Comparison of ENCODE assay signal across 8 cellular contexts in the genomic region with DNA sequence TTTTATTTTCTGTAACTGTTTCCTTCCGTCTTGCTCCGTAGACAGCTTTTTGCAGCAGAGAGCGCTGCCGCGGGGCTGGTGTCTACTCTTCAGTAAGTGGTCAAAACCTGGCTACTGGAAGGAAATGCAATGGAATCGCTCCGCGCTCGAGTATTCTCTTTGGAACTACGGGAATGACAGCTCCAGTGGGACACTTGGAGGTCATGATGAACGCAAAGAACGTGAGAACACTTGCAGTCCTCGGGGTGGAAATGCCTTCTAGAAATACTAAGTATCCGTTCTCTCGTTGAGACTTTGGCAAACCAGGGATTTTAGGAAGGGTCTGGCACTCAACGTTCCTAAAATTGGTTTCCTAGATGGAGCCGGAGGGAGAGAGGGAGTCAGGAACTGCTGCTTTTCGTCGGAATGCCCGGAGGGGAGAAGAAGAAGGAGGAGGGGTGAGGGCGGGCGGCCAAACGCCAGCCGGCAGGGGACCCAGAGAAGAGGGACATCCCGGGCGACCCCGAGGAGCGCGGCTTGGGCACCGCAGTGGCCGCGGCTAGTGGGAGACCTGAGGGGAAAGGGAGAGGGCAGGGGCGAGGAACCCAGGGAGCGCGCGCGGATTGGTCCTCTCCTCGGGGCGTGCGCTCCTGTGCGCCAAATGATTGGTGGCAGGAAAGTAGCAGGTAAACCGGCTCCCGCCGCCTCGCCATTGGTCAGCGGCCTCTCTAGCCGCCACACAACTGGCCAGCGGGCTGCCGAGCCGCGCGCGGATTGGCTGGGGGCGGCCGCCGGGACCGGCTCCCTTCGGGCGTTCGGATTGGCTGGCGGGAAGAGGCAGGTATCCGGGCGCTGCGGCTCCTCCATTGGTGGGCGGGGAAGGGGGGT. TPM values are rescaled to one million over a fixed set of nuclear protein-coding genes. Genes with fewer than 3 reads are reported as not detected.
DNase-seq lines count a peak whose midpoint lies in the region; ATAC-seq, FAIRE-seq and TF ChIP-seq lines count a peak whose summit lies in the region.

No MANE protein-coding gene starts in this region.

- WGBS in right cardiac atrium: under 1% methylated on average over 65 of the region's 65 CpGs
- 0% methylated on average over 48 to 65 of the region's 65 CpGs for WGBS in psoas muscle, 3 donors

- H3K9me3 ChIP-seq in ascending aorta (no peaks in the 10 kb centered on the region), right cardiac atrium (ENCODE audit: control insufficient read depth, low read length) (no peaks in the 10 kb centered on the region), psoas muscle (no peaks in the 10 kb centered on the region)

- no peak for TF ChIP-seq POLR2A in GM12891 (IDR thresholded peaks at IDR 0.05; ENCODE audit: low read depth, low read length)

- H3K27me3 ChIP-seq in ascending aorta: no peaks in the 10 kb centered on the region
- no peaks in the 10 kb centered on the region for H3K27me3 ChIP-seq in right cardiac atrium (ENCODE audit: control insufficient read depth, insufficient read depth)
- peaks cover 0 to 4% (median 0%) of the 10 kb centered on the region in 3 donors for H3K27me3 ChIP-seq in psoas muscle (ENCODE audit: insufficient read depth in 3 of 3, low read length in 2 of 3)

- ATAC-seq in HG02798 (IDR thresholded peaks at IDR 0.05; ENCODE audit: poor library complexity, unreplicated experiment) (peak; percentile 94), right cardiac atrium (peak; percentile 98), psoas muscle (peak; percentile 92 to 96 (median 95))

- TF ChIP-seq CTCF in ascending aorta (IDR thresholded peaks at IDR 0.05): no peak
- TF ChIP-seq CTCF in psoas muscle (IDR thresholded peaks at IDR 0.05): no peak

- peak overlapping the region; percentile 86 to 90 for H3K4me3 ChIP-seq in ascending aorta
- H3K4me3 ChIP-seq in right cardiac atrium (ENCODE audit: low read length): peak overlapping the region; percentile 94
- peak overlapping the region; percentile 99 for H3K4me3 ChIP-seq in psoas muscle

- H3K36me3 ChIP-seq in ascending aorta (no peaks in the 10 kb centered on the region), psoas muscle (ENCODE audit: insufficient read depth in 1 of 2, low read depth in 1 of 2) (no peaks in the 10 kb centered on the region)

- peak; percentile 95 for FAIRE-seq in GM12891 (lab: Jason Lieb, UNC)
- FAIRE-seq in urothelium cell line (lab: Jason Lieb, UNC): peak; percentile 97

- H3K27ac ChIP-seq in ascending aorta (peak overlapping the region; percentile 85 to 96), right cardiac atrium (ENCODE audit: low read length) (peak overlapping the region; percentile 81), psoas muscle (peak overlapping the region; percentile 93)

- DNase-seq in GM12891 (ENCODE audit: insufficient read length, low spot score): peak; percentile 96
- peak; percentile 94 for DNase-seq in NCI-H146 (lab: John Stamatoyannopoulos, UW)
- peak; percentile 94 to 99 (median 96) for DNase-seq in T-helper 2 cell
- peak; percentile 95 to 99 for DNase-seq in ascending aorta (ENCODE audit: low spot score in 2 of 2)
- peak; percentile 99 to 100 (median 99) for DNase-seq in right cardiac atrium
- peak; percentile 99 for DNase-seq in psoas muscle
- peak; percentile 100 for DNase-seq in urothelium cell line (ENCODE audit: low spot score)

- intact Hi-C loops in ascending aorta (cut with DNase I) (loop anchor here (1.0 to 10.0 kb wide), 5 partner anchors 40 to 592 kb away; partner anchors contain the start of genes BTBD10 and FAR1), right cardiac atrium (cut with DNase I) (loop anchor here in 2 of 4 donors (5.0 to 10.0 kb wide), 2 partner anchors 58 to 60 kb away; no protein-coding TSS in a partner anchor), psoas muscle (cut with DNase I) (loop anchor here (5.0 kb wide), 1 partner anchor 55 kb away; no protein-coding TSS in a partner anchor)

- H3K4me1 ChIP-seq in ascending aorta (peaks cover 3 to 14% of the 10 kb centered on the region in 2 donors), right cardiac atrium (ENCODE audit: control insufficient read depth, insufficient read depth, low read length) (peaks cover 7% of the 10 kb centered on the region), psoas muscle (peaks cover 35% of the 10 kb centered on the region)

TF ChIP-seq in GM12891, 5 proteins besides CTCF, POLR2A, EP300 and RAD21:
- TF ChIP-seq SPI1 (IDR thresholded peaks at IDR 0.05; ENCODE audit: low read depth, low read length) (no peak), POLR2AphosphoS5 (IDR thresholded peaks at IDR 0.05; ENCODE audit: low read depth, low read length) (no peak), POU2F2 (IDR thresholded peaks at IDR 0.05; ENCODE audit: low read depth, low read length) (no peak), TAF1 (IDR thresholded peaks at IDR 0.05; ENCODE audit: low read depth, low read length) (no peak), PAX5 (IDR thresholded peaks at IDR 0.05; ENCODE audit: insufficient read depth, low read length, severe bottlenecking) (no peak)

RNA-seq across cellular contexts. Expression of gene BMAL1, which starts 0.5 kb away (rescaled TPM):
- polyA plus RNA-seq in GM12891 (2012; ENCODE audit: low read depth, missing spikeins): 3.0 TPM
- total RNA-seq in ascending aorta (15.9 TPM), right cardiac atrium (10 to 100 TPM in 3 of 4 donors, 1 to 10 TPM in 1; 6.5 to 23.4 (median 19.0) TPM), psoas muscle (10 to 100 TPM; 15.1 to 35.4 (median 23.4) TPM)
- polyA plus RNA-seq in right cardiac atrium (8.5 TPM), psoas muscle (10 to 100 TPM in 2 of 3 donors, 1 to 10 TPM in 1; 7.4 to 34.6 (median 28.2) TPM)

Comparison
In these comparisons a context has a peak if more than half of its experiments do, and no peak if none do; other contexts are left out.
1. Peak in every context shown above with its lines: DNase-seq, ATAC-seq, H3K4me3 ChIP-seq and H3K27ac ChIP-seq.